ENCODE assay signal across 8 cellular contexts in genomic region chr20:49534314-49534713, GRCh38. TPM values are rescaled to one million over a fixed set of nuclear protein-coding genes. Genes with fewer than 3 reads are reported as not detected.
DNase-seq lines count a peak whose midpoint lies in the region; ATAC-seq and TF ChIP-seq lines count a peak whose summit lies in the region.

No MANE protein-coding gene starts in this region.

- H3K36me3 Mint-ChIP-seq in activated T-cell treated with anti-CD3 and anti-CD28 coated beads, Interleukin-2, amount 50 U/mL, for 72 hours (ENCODE audit: insufficient read depth in 2 of 2): peaks cover 2 to 3% of the 10 kb centered on the region in 2 donors
- H3K36me3 Mint-ChIP-seq in osteocyte (ENCODE audit: unreplicated experiment): peaks cover 42% of the 10 kb centered on the region
- H3K36me3 Mint-ChIP-seq in type B pancreatic cell: peaks cover 3% of the 10 kb centered on the region

- H3K4me2 ChIP-seq in PC-9: no peak overlapping the region

- intact Hi-C loops in PC-9 (cut with micrococcal nuclease; ENCODE audit: unreplicated experiment): loop anchor here (1.0 to 5.0 kb wide), 3 partner anchors 99 to 287 kb away; no protein-coding TSS in a partner anchor

- peaks cover 37% of the 10 kb centered on the region for H3F3A ChIP-seq in PC-9 (ENCODE audit: insufficient read depth, low read depth)

- in situ Hi-C loops in KBM-7 (cut with MboI; ENCODE audit: low pct_unique_long_range_greater_than_20kb, low sequenced_read_pairs): no loop called here

- H3K4me3 Mint-ChIP-seq in activated T-cell treated with anti-CD3 and anti-CD28 coated beads, Interleukin-2, amount 50 U/mL, for 72 hours: peak overlapping the region; percentile 10 to 76
- H3K4me3 Mint-ChIP-seq in osteocyte (ENCODE audit: unreplicated experiment) (no peak overlapping the region), type B pancreatic cell (no peak overlapping the region)

- H3K79me2 ChIP-seq in PC-9 (ENCODE audit: low read depth): no peaks in the 10 kb centered on the region

- TF ChIP-seq CTCF in PC-9 (conservative IDR thresholded peaks at IDR 0.05) (peak; percentile 97), fibroblast of the aortic adventitia (IDR thresholded peaks at IDR 0.05; ENCODE audit: insufficient read depth, low read length) (peak; percentile 74), osteocyte (IDR thresholded peaks at IDR 0.05) (peak; percentile 89), type B pancreatic cell (conservative IDR thresholded peaks at IDR 0.05) (peak; percentile 88)

- POLR2A ChIA-PET in PC-9 (lab: Charles Lee; ENCODE audit: unreplicated experiment): interaction anchor here (0.7 kb wide), 1 partner anchor 45 kb away, joined by 3 read pairs; no protein-coding TSS in a partner anchor

- peaks cover 21% of the 10 kb centered on the region for H3K4me1 Mint-ChIP-seq in activated T-cell treated with anti-CD3 and anti-CD28 coated beads, Interleukin-2, amount 50 U/mL, for 72 hours (ENCODE audit: low read depth)
- H3K4me1 Mint-ChIP-seq in osteocyte (ENCODE audit: unreplicated experiment) (peaks cover under 1% of the 10 kb centered on the region), type B pancreatic cell (ENCODE audit: unreplicated experiment) (peaks cover 7% of the 10 kb centered on the region)

- H3K27ac Mint-ChIP-seq in activated T-cell treated with anti-CD3 and anti-CD28 coated beads, Interleukin-2, amount 50 U/mL, for 72 hours: peak overlapping the region; percentile 66
- H3K27ac Mint-ChIP-seq in osteocyte (ENCODE audit: unreplicated experiment) (no peak overlapping the region), type B pancreatic cell (no peak overlapping the region)

- H4K20me1 ChIP-seq in PC-9 (ENCODE audit: insufficient read depth): no peaks in the 10 kb centered on the region

- H3K27ac ChIP-seq in PC-9: no peak overlapping the region

- H3K9me3 Mint-ChIP-seq in activated T-cell treated with anti-CD3 and anti-CD28 coated beads, Interleukin-2, amount 50 U/mL, for 72 hours: no peaks in the 10 kb centered on the region
- H3K9me3 Mint-ChIP-seq in osteocyte (ENCODE audit: unreplicated experiment): peaks cover 3% of the 10 kb centered on the region
- H3K9me3 Mint-ChIP-seq in type B pancreatic cell: no peaks in the 10 kb centered on the region

- H3K27me3 Mint-ChIP-seq in activated T-cell treated with anti-CD3 and anti-CD28 coated beads, Interleukin-2, amount 50 U/mL, for 72 hours (ENCODE audit: low read depth): peaks cover 31% of the 10 kb centered on the region
- H3K27me3 Mint-ChIP-seq in osteocyte (ENCODE audit: unreplicated experiment) (peaks cover 2% of the 10 kb centered on the region), type B pancreatic cell (no peaks in the 10 kb centered on the region)

- peak; percentile 56 to 59 for ATAC-seq in activated T-cell treated with anti-CD3 and anti-CD28 coated beads, Interleukin-2, amount 50 U/mL, for 72 hours (replicated peaks in 1 of 2)

- peaks cover 17% of the 10 kb centered on the region for H3K4me1 ChIP-seq in PC-9 (replicated peaks; ENCODE audit: insufficient read depth)

- CTCF ChIA-PET in PC-9 (lab: Charles Lee): no interaction called here

- no peaks in the 10 kb centered on the region for H3K9me3 ChIP-seq in PC-9 (ENCODE audit: insufficient read depth, low read depth)

- peak; percentile 65 for DNase-seq in EH (ENCODE audit: low read depth)
- peak; percentile 78 for DNase-seq in KBM-7
- DNase-seq in PC-9: peak; percentile 59 to 63
- peak; percentile 64 to 70 for DNase-seq in activated T-cell treated with anti-CD3 and anti-CD28 coated beads, Interleukin-2, amount 50 U/mL, for 72 hours
- DNase-seq in fibroblast of the aortic adventitia (ENCODE audit: low read depth): peak; percentile 67
- no peak for DNase-seq in osteocyte (ENCODE audit: extremely low spot score, unreplicated experiment)
- no peak for DNase-seq in type B pancreatic cell (ENCODE audit: extremely low spot score, unreplicated experiment)
- no peak for DNase-seq in ureter (ENCODE audit: low spot score)

- H2AFZ ChIP-seq in PC-9: no peak overlapping the region

- no TSS peak for BruUV-seq in PC-9 (replicated peaks; lab: Mats Ljungman, UMichigan)

- 0 out of 2 replicates have a peak, but pooled peaks cover 11% of the 10 kb centered on the region for H3K36me3 ChIP-seq in PC-9 (ENCODE audit: low read depth)

- H3K4me3 ChIP-seq in PC-9 (no peak overlapping the region), fibroblast of the aortic adventitia (ENCODE audit: low read depth, low read length) (no peak overlapping the region)

- no peaks in the 10 kb centered on the region for H3K27me3 ChIP-seq in PC-9 (ENCODE audit: insufficient read depth, low read depth)

- no peaks in the 10 kb centered on the region for H3K9me2 ChIP-seq in PC-9 (ENCODE audit: insufficient read depth)

RNA-seq across cellular contexts. Expression of gene PTGIS, which starts 33.6 kb away (rescaled TPM):
- 26.9 and 30.3 TPM in 2 replicates for total RNA-seq in PC-9 (2021)
- 1 to 10 TPM; 1.8 to 6.3 TPM for total RNA-seq in activated T-cell treated with anti-CD3 and anti-CD28 coated beads, Interleukin-2, amount 50 U/mL, for 72 hours
- total RNA-seq in fibroblast of the aortic adventitia (ENCODE audit: low replicate concordance): 279 and 1,011 TPM in 2 replicates
- total RNA-seq in osteocyte: 67.6 and 72.1 TPM in 2 replicates
- total RNA-seq in type B pancreatic cell (ENCODE audit: low replicate concordance): 4.6 and 33.3 TPM in 2 replicates
- 57.8 TPM for total RNA-seq in ureter

RNA-seq across cellular contexts. Expression of gene KCNB1, which starts 51.8 kb away (rescaled TPM):
- total RNA-seq in PC-9 (2021): 0.04 TPM in 1 of 2 replicates, not detected in the other
- not detected for total RNA-seq in activated T-cell treated with anti-CD3 and anti-CD28 coated beads, Interleukin-2, amount 50 U/mL, for 72 hours
- total RNA-seq in fibroblast of the aortic adventitia (ENCODE audit: low replicate concordance): 0.27 and 0.41 TPM in 2 replicates
- 21.3 and 24.6 TPM in 2 replicates for total RNA-seq in osteocyte
- 0.95 and 1.2 TPM in 2 replicates for total RNA-seq in type B pancreatic cell (ENCODE audit: low replicate concordance)
- 1.6 TPM for total RNA-seq in ureter

Comparison
In these comparisons a context has a peak if more than half of its experiments do, and no peak if none do; other contexts are left out.
1. DNase-seq: peak in EH (single experiment), KBM-7 (single experiment), PC-9 (2 of 2), activated T-cell treated with anti-CD3 and anti-CD28 coated beads, Interleukin-2, amount 50 U/mL, for 72 hours (2 of 2) and fibroblast of the aortic adventitia (single experiment); none in osteocyte (single experiment), type B pancreatic cell (single experiment) and ureter (single experiment).
2. H3K4me3 Mint-ChIP-seq: peak in activated T-cell treated with anti-CD3 and anti-CD28 coated beads, Interleukin-2, amount 50 U/mL, for 72 hours (2 of 2); none in osteocyte (single experiment) and type B pancreatic cell (single experiment).
3. Peak in every context shown above with its lines, with median percentiles within 50 percentile points of each other: CTCF ChIP-seq.